In the genomic region with DNA sequence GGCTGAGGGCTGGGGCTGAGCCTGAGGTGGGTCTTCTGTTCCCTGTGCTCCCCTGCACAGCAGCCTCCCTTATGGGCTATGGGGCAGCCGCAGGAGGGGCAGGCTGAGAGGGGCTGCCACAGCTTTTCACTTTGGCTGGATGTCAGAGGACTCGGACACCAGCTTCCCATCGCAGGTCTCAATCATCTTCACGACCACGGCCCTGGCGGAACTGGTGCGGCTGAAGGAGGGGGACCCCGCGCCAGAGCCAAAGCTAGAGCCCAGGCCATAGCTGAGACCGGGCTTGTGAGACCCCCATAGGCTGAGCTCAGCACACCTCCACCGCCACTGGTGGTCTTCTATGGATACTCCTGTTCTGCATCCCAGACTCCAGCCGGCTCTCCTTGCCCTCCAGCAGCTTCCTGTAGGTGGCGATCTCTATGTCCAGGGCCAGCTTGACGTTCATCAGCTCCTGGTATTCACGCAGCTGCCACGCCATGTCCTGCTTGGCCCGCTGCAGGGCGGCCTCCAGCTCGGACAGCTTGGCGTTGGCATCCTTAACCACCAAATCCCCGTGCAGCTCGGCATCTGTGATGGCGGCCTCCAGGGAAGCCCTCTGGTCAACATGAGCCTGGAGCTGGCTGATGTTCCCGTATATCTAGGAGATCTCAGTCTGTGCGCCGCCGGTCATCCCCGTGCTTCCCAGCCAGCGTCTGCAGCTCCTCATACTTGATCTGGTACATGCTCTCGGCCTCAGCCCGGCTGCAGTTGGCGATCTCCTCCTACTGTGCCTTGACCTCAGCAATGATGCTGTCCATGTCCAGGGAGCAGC, we compare ENCODE assay signal across 20 cellular contexts.
DNase-seq lines count a peak whose midpoint lies in the region; ATAC-seq and TF ChIP-seq lines count a peak whose summit lies in the region.
"Had no signal": no experiment of that assay in that cellular context is flagged by ENCODE, and none has a peak within 500 bp of the region (broad histone marks: within the 10 kb centered on the region; RNA-seq: fewer than 3 reads in every experiment).

No MANE protein-coding gene starts in this region.

- DNase-seq in Right ventricle myocardium inferior (ENCODE audit: missing footprints): peak; percentile 58
- DNase-seq in cardiac septum (ENCODE audit: low spot score): no peak
- DNase-seq in WTC11 (ENCODE audit: low spot score): peak; percentile 38
- DNase-seq in neural progenitor cell (ENCODE audit: low spot score): no peak
- DNase-seq in gastrocnemius medialis: no peak
- no peak for DNase-seq in NCI-H187 (lab: John Stamatoyannopoulos, UW)
- DNase-seq in COR-L47 (lab: John Stamatoyannopoulos, UW): no peak
- DNase-seq: DMS 273 treated with DMSO at 0.1 percent for 48 hours, GF-D8, IMR-90, Kasumi-1, MM.1S, NCI-H1092 treated with DMSO at 0.1 percent for 48 hours, NCI-H2107, NCI-H2227 treated with DMSO at 0.1 percent for 48 hours, NCI-H524 had no signal

- no peaks in the 10 kb centered on the region for H3K79me2 ChIP-seq in neural progenitor cell (ENCODE audit: low read depth)

- in situ Hi-C loops in gastrocnemius medialis (cut with MboI; ENCODE audit: low sequenced_read_pairs in 4 of 4): no loop called here

- no peak overlapping the region for H3K4me3 Mint-ChIP-seq in WTC11
- peak overlapping the region; percentile 52 for H3K4me3 Mint-ChIP-seq in neural progenitor cell

- no peak for TF ChIP-seq POLR2A in gastrocnemius medialis (IDR thresholded peaks at IDR 0.05)

- CTCF ChIA-PET in WTC11 (lab: Charles Lee): interaction anchor here (0.8 to 2.5 kb wide), 22 partner anchors 8 to 432 kb away, joined by 3 to 14 read pairs (median 4); no protein-coding TSS in a partner anchor

- no peaks in the 10 kb centered on the region for H3K27me3 Mint-ChIP-seq in WTC11 (ENCODE audit: low read depth)
- H3K27me3 Mint-ChIP-seq in neural progenitor cell (ENCODE audit: insufficient read depth, low read depth): peaks cover 4% of the 10 kb centered on the region

- H3K27ac ChIP-seq in neural progenitor cell (no peak overlapping the region), gastrocnemius medialis (no peak overlapping the region)
- H3K27ac ChIP-seq: BLaER1, SK-N-MC had no signal

- H3K9me3 Mint-ChIP-seq in WTC11: peaks cover 12% of the 10 kb centered on the region
- H3K9me3 Mint-ChIP-seq in neural progenitor cell: peaks cover 3% of the 10 kb centered on the region

- peaks cover 6% of the 10 kb centered on the region for H3F3A ChIP-seq in neural progenitor cell (ENCODE audit: low read depth)

- H3K36me3 Mint-ChIP-seq in WTC11: peaks cover 11% of the 10 kb centered on the region
- peaks cover 1% of the 10 kb centered on the region for H3K36me3 Mint-ChIP-seq in neural progenitor cell

- H3K36me3 ChIP-seq in neural progenitor cell (no peaks in the 10 kb centered on the region), gastrocnemius medialis (no peaks in the 10 kb centered on the region)
- H3K36me3 ChIP-seq: BLaER1, HAP-1 had no signal

- H4K20me1 ChIP-seq in neural progenitor cell (ENCODE audit: low read depth): no peaks in the 10 kb centered on the region
- H4K20me1 ChIP-seq: BLaER1 had no signal

- H3K4me1 ChIP-seq in neural progenitor cell (peaks cover 14% of the 10 kb centered on the region), gastrocnemius medialis (no peaks in the 10 kb centered on the region)
- H3K4me1 ChIP-seq: BLaER1 had no signal

- H3K9ac ChIP-seq in neural progenitor cell: no peak overlapping the region
- H3K9ac ChIP-seq: BLaER1 had no signal

- no peak; the same call in 1 of the 2 replicates for TF ChIP-seq CTCF in WTC11 (IDR thresholded peaks at IDR 0.05)
- TF ChIP-seq CTCF in neural progenitor cell (IDR thresholded peaks at IDR 0.05): peak; percentile 28
- TF ChIP-seq CTCF in gastrocnemius medialis (IDR thresholded peaks at IDR 0.05 in 4 of 5, conservative IDR thresholded peaks at IDR 0.05 in 1 of 5): no peak

- no peak overlapping the region for H3K4me3 ChIP-seq in neural progenitor cell
- no peak overlapping the region for H3K4me3 ChIP-seq in gastrocnemius medialis
- H3K4me3 ChIP-seq: BLaER1, HAP-1, SK-N-MC had no signal

- POLR2A ChIA-PET in WTC11 (lab: Charles Lee): interaction anchor here (1.2 kb wide), 1 partner anchor 17 kb away, joined by 3 read pairs; no protein-coding TSS in a partner anchor

- no peak overlapping the region for H3K27ac Mint-ChIP-seq in WTC11
- H3K27ac Mint-ChIP-seq in neural progenitor cell: peak overlapping the region; percentile 79

- no peak overlapping the region for H2AFZ ChIP-seq in neural progenitor cell (replicated peaks)

- ATAC-seq in Right ventricle myocardium inferior (no peak), WTC11 (peak; percentile 60), gastrocnemius medialis (no peak), GM19463 (IDR thresholded peaks at IDR 0.05; ENCODE audit: unreplicated experiment) (no peak)

- intact Hi-C loops in Right ventricle myocardium inferior (cut with DNase I) (no loop called here), cardiac septum (cut with DNase I) (no loop called here), gastrocnemius medialis (cut with DNase I; ENCODE audit: low total_unique reads) (no loop called here)

- H3K4me1 Mint-ChIP-seq in WTC11 (peaks cover 36% of the 10 kb centered on the region), neural progenitor cell (no peaks in the 10 kb centered on the region)

- H3K27me3 ChIP-seq in neural progenitor cell (no peaks in the 10 kb centered on the region), gastrocnemius medialis (no peaks in the 10 kb centered on the region)
- H3K27me3 ChIP-seq: BLaER1 had no signal

- H3K9me3 ChIP-seq in neural progenitor cell (ENCODE audit: low read depth): no peaks in the 10 kb centered on the region
- no peaks in the 10 kb centered on the region for H3K9me3 ChIP-seq in gastrocnemius medialis
- H3K9me3 ChIP-seq: BLaER1, HAP-1 had no signal

- no peak overlapping the region for H3K4me2 ChIP-seq in neural progenitor cell
- H3K4me2 ChIP-seq: BLaER1 had no signal

TF ChIP-seq in WTC11, 78 proteins besides CTCF, POLR2A, EP300 and RAD21 (continues in another document):
- TF ChIP-seq, protein P1, sequence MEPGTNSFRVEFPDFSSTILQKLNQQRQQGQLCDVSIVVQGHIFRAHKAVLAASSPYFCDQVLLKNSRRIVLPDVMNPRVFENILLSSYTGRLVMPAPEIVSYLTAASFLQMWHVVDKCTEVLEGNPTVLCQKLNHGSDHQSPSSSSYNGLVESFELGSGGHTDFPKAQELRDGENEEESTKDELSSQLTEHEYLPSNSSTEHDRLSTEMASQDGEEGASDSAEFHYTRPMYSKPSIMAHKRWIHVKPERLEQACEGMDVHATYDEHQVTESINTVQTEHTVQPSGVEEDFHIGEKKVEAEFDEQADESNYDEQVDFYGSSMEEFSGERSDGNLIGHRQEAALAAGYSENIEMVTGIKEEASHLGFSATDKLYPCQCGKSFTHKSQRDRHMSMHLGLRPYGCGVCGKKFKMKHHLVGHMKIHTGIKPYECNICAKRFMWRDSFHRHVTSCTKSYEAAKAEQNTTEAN (CRISPR knock-in tag; IDR thresholded peaks at IDR 0.05): no peak
- no peak for TF ChIP-seq ZNF121 (CRISPR knock-in tag; IDR thresholded peaks at IDR 0.05)
- TF ChIP-seq, protein P2, sequence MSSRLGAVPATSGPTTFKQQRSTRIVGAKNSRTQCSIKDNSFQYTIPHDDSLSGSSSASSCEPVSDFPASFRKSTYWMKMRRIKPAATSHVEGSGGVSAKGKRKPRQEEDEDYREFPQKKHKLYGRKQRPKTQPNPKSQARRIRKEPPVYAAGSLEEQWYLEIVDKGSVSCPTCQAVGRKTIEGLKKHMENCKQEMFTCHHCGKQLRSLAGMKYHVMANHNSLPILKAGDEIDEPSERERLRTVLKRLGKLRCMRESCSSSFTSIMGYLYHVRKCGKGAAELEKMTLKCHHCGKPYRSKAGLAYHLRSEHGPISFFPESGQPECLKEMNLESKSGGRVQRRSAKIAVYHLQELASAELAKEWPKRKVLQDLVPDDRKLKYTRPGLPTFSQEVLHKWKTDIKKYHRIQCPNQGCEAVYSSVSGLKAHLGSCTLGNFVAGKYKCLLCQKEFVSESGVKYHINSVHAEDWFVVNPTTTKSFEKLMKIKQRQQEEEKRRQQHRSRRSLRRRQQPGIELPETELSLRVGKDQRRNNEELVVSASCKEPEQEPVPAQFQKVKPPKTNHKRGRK (CRISPR knock-in tag; IDR thresholded peaks at IDR 0.05; ENCODE audit: borderline replicate concordance): no peak
- TF ChIP-seq NFYB (CRISPR knock-in tag; conservative IDR thresholded peaks at IDR 0.05; ENCODE audit: low read depth): no peak
- no peak for TF ChIP-seq TP53 (CRISPR knock-in tag; IDR thresholded peaks at IDR 0.05)
- TF ChIP-seq, protein P3, sequence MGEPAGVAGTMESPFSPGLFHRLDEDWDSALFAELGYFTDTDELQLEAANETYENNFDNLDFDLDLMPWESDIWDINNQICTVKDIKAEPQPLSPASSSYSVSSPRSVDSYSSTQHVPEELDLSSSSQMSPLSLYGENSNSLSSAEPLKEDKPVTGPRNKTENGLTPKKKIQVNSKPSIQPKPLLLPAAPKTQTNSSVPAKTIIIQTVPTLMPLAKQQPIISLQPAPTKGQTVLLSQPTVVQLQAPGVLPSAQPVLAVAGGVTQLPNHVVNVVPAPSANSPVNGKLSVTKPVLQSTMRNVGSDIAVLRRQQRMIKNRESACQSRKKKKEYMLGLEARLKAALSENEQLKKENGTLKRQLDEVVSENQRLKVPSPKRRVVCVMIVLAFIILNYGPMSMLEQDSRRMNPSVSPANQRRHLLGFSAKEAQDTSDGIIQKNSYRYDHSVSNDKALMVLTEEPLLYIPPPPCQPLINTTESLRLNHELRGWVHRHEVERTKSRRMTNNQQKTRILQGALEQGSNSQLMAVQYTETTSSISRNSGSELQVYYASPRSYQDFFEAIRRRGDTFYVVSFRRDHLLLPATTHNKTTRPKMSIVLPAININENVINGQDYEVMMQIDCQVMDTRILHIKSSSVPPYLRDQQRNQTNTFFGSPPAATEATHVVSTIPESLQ (CRISPR knock-in tag; IDR thresholded peaks at IDR 0.05): no peak

Comparison
In these comparisons a context has a peak if more than half of its experiments do, and no peak if none do; other contexts are left out.
1. DNase-seq: peak in Right ventricle myocardium inferior (single experiment) and WTC11 (single experiment); none in cardiac septum (single experiment), neural progenitor cell (single experiment), gastrocnemius medialis (0 of 2), NCI-H187 (0 of 2) and COR-L47 (single experiment).